In genomic region chr4:613126-613525, GRCh38 we compare ENCODE assay signal across 15 cellular contexts. TPM values are rescaled to one million over a fixed set of nuclear protein-coding genes. Genes with fewer than 3 reads are reported as not detected.
DNase-seq lines count a peak whose midpoint lies in the region; ATAC-seq and TF ChIP-seq lines count a peak whose summit lies in the region.
"Had no signal": no experiment of that assay in that cellular context is flagged by ENCODE, and none has a peak within 500 bp of the region (broad histone marks: within the 10 kb centered on the region; RNA-seq: fewer than 3 reads in every experiment).

No MANE protein-coding gene starts in this region.

- no peak for TF ChIP-seq CTCF in coronary artery (IDR thresholded peaks at IDR 0.05)

- H3K9me3 ChIP-seq in aorta (ENCODE audit: control insufficient read depth, low read length): peaks cover 7% of the 10 kb centered on the region

- intact Hi-C loops in posterior vena cava (cut with DNase I) (loop anchor here in 1 of 2 donors (5.0 kb wide), 1 partner anchor 1379 kb away; no protein-coding TSS in a partner anchor), aorta (cut with DNase I) (no loop called here)

- no peaks in the 10 kb centered on the region for H3K4me1 ChIP-seq in aorta (ENCODE audit: control insufficient read depth in 1 of 2, insufficient read depth in 2 of 2, low read length in 2 of 2)

- ATAC-seq in aorta (ENCODE audit: low FRiP score): no peak
- ATAC-seq in GM18517 (IDR thresholded peaks at IDR 0.05; ENCODE audit: unreplicated experiment): no peak
- ATAC-seq in GM21717 (IDR thresholded peaks at IDR 0.05; ENCODE audit: unreplicated experiment): no peak
- ATAC-seq in GM21529 (IDR thresholded peaks at IDR 0.05; ENCODE audit: unreplicated experiment): no peak
- ATAC-seq: GM23338 had no signal

- no peaks in the 10 kb centered on the region for H3K36me3 ChIP-seq in aorta (ENCODE audit: control insufficient read depth in 1 of 2, insufficient read depth in 2 of 2, low read length in 1 of 2)

- H3K4me3 ChIP-seq in coronary artery: no peak overlapping the region
- no peak overlapping the region for H3K4me3 ChIP-seq in aorta (ENCODE audit: low read length in 2 of 2)
- H3K4me3 ChIP-seq: GM23338 had no signal

- DNase-seq in activated effector memory CD4-positive, alpha-beta T cell treated with anti-CD3 and anti-CD28 coated beads, Interleukin-2, amount 50 U/mL, for 16 hours: peak; percentile 51
- DNase-seq in activated effector memory CD4-positive, alpha-beta T cell treated with Interleukin-2 at 50 U/mL for 16 hours: no peak
- DNase-seq in coronary artery (ENCODE audit: low spot score): peak; percentile 61
- DNase-seq in posterior vena cava (ENCODE audit: low spot score): peak; percentile 64
- DNase-seq in aorta: peak; percentile 13 to 28
- DNase-seq: ACHN; C1 segment of cervical spinal cord; CD4-positive, alpha-beta memory T cell; DMS79; H7 had no signal

- 81 to 84% methylated on average over 9 of the region's 9 CpGs for WGBS in aorta, 2 donors

- no peaks in the 10 kb centered on the region for H3K27me3 ChIP-seq in aorta (ENCODE audit: control insufficient read depth in 1 of 2, insufficient read depth in 2 of 2, low read length in 1 of 2)

- H3K27ac ChIP-seq in coronary artery (no peak overlapping the region), aorta (ENCODE audit: low read depth in 1 of 2, low read length in 2 of 2) (no peak overlapping the region)

RNA-seq across cellular contexts. Expression of gene PDE6B, which starts 12.2 kb away (rescaled TPM):
- 1 to 10 TPM; 1.4 to 3.7 TPM for total RNA-seq in posterior vena cava
- total RNA-seq in aorta: 1 to 10 TPM; 1.9 to 2.4 TPM
- polyA plus RNA-seq in aorta: 1 to 10 TPM; 1.1 to 4.0 TPM
- total RNA-seq: A172 had no signal

RNA-seq across cellular contexts. Expression of gene TMEM271, which starts 37.0 kb away (rescaled TPM):
- total RNA-seq in posterior vena cava (not detected), aorta (not detected)
- polyA plus RNA-seq in aorta: not detected
- total RNA-seq: A172; CD4-positive, alpha-beta memory T cell; GM23338 had no signal
- polyA plus RNA-seq: CD4-positive, alpha-beta memory T cell had no signal
